In the genomic region with DNA sequence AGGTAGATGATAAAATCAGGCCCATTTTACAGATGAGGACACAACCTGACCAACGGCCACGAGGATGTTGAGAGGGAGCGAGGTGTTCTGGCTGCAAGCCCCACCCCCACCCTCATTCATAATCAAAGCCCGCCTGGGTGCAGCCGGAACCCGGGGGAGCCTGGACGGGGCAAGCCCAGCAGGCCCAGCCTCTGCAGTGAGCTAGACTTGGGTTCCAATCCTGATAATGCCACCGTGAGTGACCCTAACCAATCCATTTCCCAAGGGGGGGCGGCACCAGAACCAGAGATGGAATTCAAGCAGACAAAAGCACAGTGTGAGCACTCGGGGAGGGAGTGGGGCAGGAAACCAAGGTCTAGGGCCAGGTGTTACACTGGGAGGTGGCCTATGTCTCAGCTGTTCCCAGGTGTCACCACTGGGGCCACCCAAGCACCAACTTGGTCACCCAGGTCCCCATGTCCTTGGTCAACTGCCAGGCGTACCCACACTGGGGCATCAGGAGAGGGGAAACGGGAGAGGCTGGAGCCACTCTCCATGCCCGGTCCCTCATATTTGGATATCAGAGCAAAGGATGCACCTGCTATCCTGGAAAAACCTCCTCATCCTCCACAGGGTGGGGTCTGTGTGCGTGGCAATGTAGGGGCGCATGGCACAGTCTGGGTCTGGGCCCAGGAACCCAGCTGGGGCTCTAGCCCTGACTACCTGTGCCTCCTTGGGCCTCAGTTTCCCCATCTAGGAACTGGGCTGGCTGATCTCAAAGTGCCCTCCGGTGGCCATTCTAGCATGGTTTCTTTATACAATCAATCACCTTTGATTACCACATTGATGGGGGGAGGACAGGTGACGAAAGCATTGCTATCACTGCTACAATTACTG, we compare ENCODE assay signal across 14 cellular contexts. TPM values are rescaled to one million over a fixed set of nuclear protein-coding genes. Genes with fewer than 3 reads are reported as not detected.
DNase-seq lines count a peak whose midpoint lies in the region; ATAC-seq and TF ChIP-seq lines count a peak whose summit lies in the region.
"Had no signal": no experiment of that assay in that cellular context is flagged by ENCODE, and none has a peak within 500 bp of the region (broad histone marks: within the 10 kb centered on the region; RNA-seq: fewer than 3 reads in every experiment).

No MANE protein-coding gene starts in this region.

- no peaks in the 10 kb centered on the region for H3K36me3 ChIP-seq in CD4-positive, alpha-beta memory T cell (ENCODE audit: insufficient read depth, low read length)
- H3K36me3 ChIP-seq: pancreas had no signal

- POLR2A ChIA-PET in CD4-positive, alpha-beta memory T cell (lab: Charles Lee; ENCODE audit: partially characterized antibody), result no interaction called here

- H3K27me3 ChIP-seq in dorsolateral prefrontal cortex, result no peaks in the 10 kb centered on the region
- no peaks in the 10 kb centered on the region for H3K27me3 ChIP-seq in CD4-positive, alpha-beta memory T cell (ENCODE audit: insufficient read depth, low read length)
- H3K27me3 ChIP-seq: pancreas had no signal

- H3K27ac ChIP-seq in dorsolateral prefrontal cortex, result peak overlapping the region in 50 of 59 donors; percentile 4 to 88 (median 72)
- H3K27ac ChIP-seq in CD4-positive, alpha-beta memory T cell (ENCODE audit: low read depth, low read length), result no peak overlapping the region
- H3K27ac ChIP-seq: pancreas had no signal

- CTCF ChIA-PET in CD4-positive, alpha-beta memory T cell (lab: Charles Lee; ENCODE audit: partially characterized antibody), result interaction anchor here (1.0 to 5.6 kb wide), 3 partner anchors 174 to 339 kb away, joined by 4 to 63 read pairs (median 43); no protein-coding TSS in a partner anchor

- H3K4me1 Mint-ChIP-seq in progenitor cell of endocrine pancreas (ENCODE audit: low read depth), result no peaks in the 10 kb centered on the region
- H3K4me1 Mint-ChIP-seq in activated CD4-positive, alpha-beta T cell treated with anti-CD3 and anti-CD28 coated beads, Interleukin-2, amount 10 ng/mL, durations not matched to agents 24 days and 14 days, result no peaks in the 10 kb centered on the region
- peaks cover 0 to 3% (median 0%) of the 10 kb centered on the region in 4 donors for H3K4me1 Mint-ChIP-seq in CD4-positive, alpha-beta memory T cell
- H3K4me1 Mint-ChIP-seq: central memory CD8-positive, alpha-beta T cell had no signal

- H3K4me1 ChIP-seq in CD4-positive, alpha-beta memory T cell (ENCODE audit: insufficient read depth, low read length), result no peaks in the 10 kb centered on the region

- no peak for ATAC-seq in HG03039 (IDR thresholded peaks at IDR 0.05; ENCODE audit: unreplicated experiment)

- H3K27ac Mint-ChIP-seq in progenitor cell of endocrine pancreas, result peak overlapping the region; percentile 45
- no peak overlapping the region for H3K27ac Mint-ChIP-seq in activated CD4-positive, alpha-beta T cell treated with anti-CD3 and anti-CD28 coated beads, Interleukin-2, amount 10 ng/mL, durations not matched to agents 24 days and 14 days
- H3K27ac Mint-ChIP-seq in CD4-positive, alpha-beta memory T cell, result no peak overlapping the region

- peak; percentile 10 for DNase-seq in activated T-cell treated with anti-CD3 and anti-CD28 coated beads, Interleukin-2, amount 50 U/mL, for 1 hour
- no peak for DNase-seq in activated T-cell treated with anti-CD3 and anti-CD28 coated beads, Interleukin-2, amount 50 U/mL, for 48 hours
- no peak for DNase-seq in LNCaP clone FGC (ENCODE audit: low read depth)
- DNase-seq in dorsolateral prefrontal cortex, result peak in 3 of 10 donors; percentile 32 to 40 (median 37)
- no peak for DNase-seq in progenitor cell of endocrine pancreas (ENCODE audit: low spot score, unreplicated experiment)
- DNase-seq in activated CD4-positive, alpha-beta T cell treated with anti-CD3 and anti-CD28 coated beads, Interleukin-2, amount 10 ng/mL, durations not matched to agents 24 days and 14 days, result no peak
- no peak for DNase-seq in CD4-positive, alpha-beta memory T cell
- DNase-seq: mesenchymal stem cell, NCI-H2029 treated with DMSO at 0.1 percent for 48 hours had no signal

- intact Hi-C loops in dorsolateral prefrontal cortex (cut with DNase I), result loop anchor here (2.0 to 10.0 kb wide), 4 partner anchors 45 to 347 kb away; no protein-coding TSS in a partner anchor
- intact Hi-C loops in activated CD4-positive, alpha-beta T cell treated with anti-CD3 and anti-CD28 coated beads, Interleukin-2, amount 10 ng/mL, durations not matched to agents 24 days and 14 days (cut with micrococcal nuclease), result no loop called here
- intact Hi-C loops in CD4-positive, alpha-beta memory T cell (cut with micrococcal nuclease), result no loop called here

- H3K27me3 Mint-ChIP-seq in progenitor cell of endocrine pancreas, result peaks cover 7% of the 10 kb centered on the region
- no peaks in the 10 kb centered on the region for H3K27me3 Mint-ChIP-seq in activated CD4-positive, alpha-beta T cell treated with anti-CD3 and anti-CD28 coated beads, Interleukin-2, amount 10 ng/mL, durations not matched to agents 24 days and 14 days
- peaks cover 1 to 3% of the 10 kb centered on the region in 2 donors for H3K27me3 Mint-ChIP-seq in CD4-positive, alpha-beta memory T cell
- H3K27me3 Mint-ChIP-seq: central memory CD8-positive, alpha-beta T cell had no signal

- no peaks in the 10 kb centered on the region for H3K36me3 Mint-ChIP-seq in progenitor cell of endocrine pancreas (ENCODE audit: insufficient read depth)
- H3K36me3 Mint-ChIP-seq in activated CD4-positive, alpha-beta T cell treated with anti-CD3 and anti-CD28 coated beads, Interleukin-2, amount 10 ng/mL, durations not matched to agents 24 days and 14 days (ENCODE audit: low read depth), result no peaks in the 10 kb centered on the region
- no peaks in the 10 kb centered on the region for H3K36me3 Mint-ChIP-seq in CD4-positive, alpha-beta memory T cell

- H3K9me3 Mint-ChIP-seq in progenitor cell of endocrine pancreas (ENCODE audit: low read depth), result no peaks in the 10 kb centered on the region
- no peaks in the 10 kb centered on the region for H3K9me3 Mint-ChIP-seq in activated CD4-positive, alpha-beta T cell treated with anti-CD3 and anti-CD28 coated beads, Interleukin-2, amount 10 ng/mL, durations not matched to agents 24 days and 14 days
- no peaks in the 10 kb centered on the region for H3K9me3 Mint-ChIP-seq in CD4-positive, alpha-beta memory T cell
- H3K9me3 Mint-ChIP-seq: central memory CD8-positive, alpha-beta T cell had no signal

- H3K4me3 Mint-ChIP-seq in progenitor cell of endocrine pancreas (ENCODE audit: low read depth), result no peak overlapping the region
- no peak overlapping the region for H3K4me3 Mint-ChIP-seq in activated CD4-positive, alpha-beta T cell treated with anti-CD3 and anti-CD28 coated beads, Interleukin-2, amount 10 ng/mL, durations not matched to agents 24 days and 14 days
- H3K4me3 Mint-ChIP-seq in CD4-positive, alpha-beta memory T cell, result no peak overlapping the region
- H3K4me3 Mint-ChIP-seq: central memory CD8-positive, alpha-beta T cell had no signal

- peak; percentile 43 for TF ChIP-seq CTCF in LNCaP clone FGC (IDR thresholded peaks at IDR 0.05; ENCODE audit: control insufficient read depth, extremely low read depth, insufficient read depth)
- peak in 9 of 56 donors; percentile 4 to 42 (median 14) for TF ChIP-seq CTCF in dorsolateral prefrontal cortex (IDR thresholded peaks at IDR 0.05 in 54 of 56, conservative IDR thresholded peaks at IDR 0.05 in 2 of 56; ENCODE audit: low read depth in 1 of 56, partially characterized antibody in 56 of 56)
- no peak for TF ChIP-seq CTCF in progenitor cell of endocrine pancreas (IDR thresholded peaks at IDR 0.05; ENCODE audit: unreplicated experiment)

- H3K9me3 ChIP-seq in CD4-positive, alpha-beta memory T cell (ENCODE audit: control insufficient read depth in 1 of 2, low read length in 2 of 2), result no peaks in the 10 kb centered on the region
- H3K9me3 ChIP-seq: pancreas had no signal

- H3K4me3 ChIP-seq in LNCaP clone FGC (ENCODE audit: low read depth, low read length) (peak overlapping the region; percentile 52), dorsolateral prefrontal cortex (peak overlapping the region in 2 of 59 donors; percentile 11 to 31)
- no peak overlapping the region for H3K4me3 ChIP-seq in CD4-positive, alpha-beta memory T cell (ENCODE audit: low read length in 2 of 2)
- H3K4me3 ChIP-seq: K562, pancreas had no signal

RNA-seq across cellular contexts. Expression of gene FAM222A, which starts 58.4 kb away (rescaled TPM):
- total RNA-seq in dorsolateral prefrontal cortex (10 to 100 TPM; 10.4 to 85.9 (median 23.1) TPM), progenitor cell of endocrine pancreas (11.6 and 12.7 TPM in 2 replicates)
- total RNA-seq in activated CD4-positive, alpha-beta T cell treated with anti-CD3 and anti-CD28 coated beads, Interleukin-2, amount 10 ng/mL, durations not matched to agents 24 days and 14 days, result 1.3 and 1.5 TPM in 2 replicates
- under 1 TPM; 0.55 to 0.69 TPM for total RNA-seq in CD4-positive, alpha-beta memory T cell
- polyA plus RNA-seq in CD4-positive, alpha-beta memory T cell, result under 1 TPM in 1 of 2 donors, not detected in 1; 0.25 TPM
- total RNA-seq: fibroblast of lung had no signal

Comparison
In these comparisons a context has a peak if more than half of its experiments do, and no peak if none do; other contexts are left out.
1. intact Hi-C loops: an anchor here in dorsolateral prefrontal cortex (2.0 to 10.0 kb wide); none called in activated CD4-positive, alpha-beta T cell treated with anti-CD3 and anti-CD28 coated beads, Interleukin-2, amount 10 ng/mL, durations not matched to agents 24 days and 14 days and CD4-positive, alpha-beta memory T cell.